Comparison of ENCODE assay signal across 32 cellular contexts in the genomic region with DNA sequence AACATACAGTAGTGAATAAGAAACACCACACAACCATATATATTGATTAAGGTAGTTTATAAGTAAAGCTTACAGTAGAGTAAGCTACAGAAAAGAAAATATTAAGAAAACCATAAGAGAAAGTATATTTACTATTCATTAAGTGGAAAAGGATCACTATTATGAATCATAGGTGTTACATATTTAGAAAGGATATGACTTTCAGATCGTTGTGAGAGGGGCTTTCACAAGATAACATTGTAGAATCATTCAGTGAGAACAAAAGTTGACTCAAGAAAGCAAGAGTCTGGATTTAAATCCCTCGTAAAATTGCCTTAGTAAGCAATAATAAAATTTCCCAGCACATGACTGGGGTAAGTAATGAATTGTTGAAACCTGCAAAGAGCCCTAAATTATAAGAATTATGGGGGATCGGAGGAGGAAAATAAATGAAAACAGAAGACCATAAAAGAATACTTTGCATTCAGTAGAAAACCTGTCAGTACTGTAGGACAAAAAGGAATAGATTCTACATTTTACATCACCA.
"Had no signal": no experiment of that assay in that cellular context is flagged by ENCODE, and none has a peak within 500 bp of the region (broad histone marks: within the 10 kb centered on the region; RNA-seq: fewer than 3 reads in every experiment).

No MANE protein-coding gene starts in this region.

- H3K36me3 ChIP-seq: colonic mucosa, uterus had no signal

- H3K4me3 ChIP-seq: ascending aorta, cardiac muscle cell, colonic mucosa, gastrocnemius medialis, hepatocyte, left ventricle myocardium inferior, lung, skin epidermis, uterus had no signal

- FAIRE-seq: endometrium, TTC549 had no signal

- H3K27me3 ChIP-seq: ascending aorta, cardiac muscle cell, colonic mucosa, gastrocnemius medialis, hepatocyte, neutrophil, uterus had no signal

- ATAC-seq: activated naive CD4-positive, alpha-beta T cell treated with anti-CD3 and anti-CD28 coated beads, Interleukin-2, amount 50 U/mL, for 72 hours; gastrocnemius medialis; sciatic nerve had no signal

- H3K4me3 Mint-ChIP-seq: activated CD4-positive, alpha-beta memory T cell treated with anti-CD3 and anti-CD28 coated beads for 36 hours; nephron progenitor cell; T-helper 1 cell treated with Interleukin-12 subunit alpha and Interleukin-12 subunit beta and Interleukin-4 antibody, amounts not matched to agents 30 μg/mL and 1 μg/mL, for 36 hours; type B pancreatic cell had no signal

- H3K4me1 ChIP-seq: colonic mucosa had no signal

- H3K9me3 Mint-ChIP-seq: activated CD4-positive, alpha-beta memory T cell treated with anti-CD3 and anti-CD28 coated beads for 36 hours; activated naive CD4-positive, alpha-beta T cell treated with anti-CD3 and anti-CD28 coated beads, Interleukin-2, amount 50 U/mL, for 72 hours; brain; nephron progenitor cell; T-helper 1 cell treated with Interleukin-12 subunit alpha and Interleukin-12 subunit beta and Interleukin-4 antibody, amounts not matched to agents 30 μg/mL and 1 μg/mL, for 36 hours; type B pancreatic cell had no signal

- H3K4me2 ChIP-seq: hepatocyte, SK-N-SH had no signal

- DNase-seq: activated CD4-positive, alpha-beta memory T cell treated with anti-CD3 and anti-CD28 coated beads for 36 hours; activated CD4-positive, alpha-beta T cell treated with anti-CD3 and anti-CD28 coated beads for 48 hours; activated gamma-delta T cell treated with Interleukin-2 at 50 U/mL for 16 hours; cerebellar nuclear complex; colonic mucosa; effector CD8-positive, alpha-beta T cell; gastrocnemius medialis; glutamatergic neuron; islet precursor cell; left ventricle myocardium inferior; mesendoderm; nephron progenitor cell; SK-N-SH; stimulated activated naive CD4-positive, alpha-beta T cell; SW 1271; T-helper 9 cell; uterus had no signal

- H3K9me3 ChIP-seq: ascending aorta, colonic mucosa, gastrocnemius medialis, left ventricle myocardium inferior, neutrophil, SK-N-SH, uterus had no signal

- H3K27ac Mint-ChIP-seq: activated CD4-positive, alpha-beta memory T cell treated with anti-CD3 and anti-CD28 coated beads for 36 hours; activated naive CD4-positive, alpha-beta T cell treated with anti-CD3 and anti-CD28 coated beads, Interleukin-2, amount 50 U/mL, for 72 hours; brain; nephron progenitor cell; T-helper 1 cell treated with Interleukin-12 subunit alpha and Interleukin-12 subunit beta and Interleukin-4 antibody, amounts not matched to agents 30 μg/mL and 1 μg/mL, for 36 hours; type B pancreatic cell had no signal

- H3K27ac ChIP-seq: ascending aorta, cardiac muscle cell, colonic mucosa, epithelial cell of prostate, gastrocnemius medialis, hepatocyte, left ventricle myocardium inferior, neutrophil, skin epidermis, uterus, VCaP had no signal

- H3K27me3 Mint-ChIP-seq: activated CD4-positive, alpha-beta memory T cell treated with anti-CD3 and anti-CD28 coated beads for 36 hours; brain; type B pancreatic cell had no signal
